ENCODE assay signal across 9 cellular contexts in the genomic region with DNA sequence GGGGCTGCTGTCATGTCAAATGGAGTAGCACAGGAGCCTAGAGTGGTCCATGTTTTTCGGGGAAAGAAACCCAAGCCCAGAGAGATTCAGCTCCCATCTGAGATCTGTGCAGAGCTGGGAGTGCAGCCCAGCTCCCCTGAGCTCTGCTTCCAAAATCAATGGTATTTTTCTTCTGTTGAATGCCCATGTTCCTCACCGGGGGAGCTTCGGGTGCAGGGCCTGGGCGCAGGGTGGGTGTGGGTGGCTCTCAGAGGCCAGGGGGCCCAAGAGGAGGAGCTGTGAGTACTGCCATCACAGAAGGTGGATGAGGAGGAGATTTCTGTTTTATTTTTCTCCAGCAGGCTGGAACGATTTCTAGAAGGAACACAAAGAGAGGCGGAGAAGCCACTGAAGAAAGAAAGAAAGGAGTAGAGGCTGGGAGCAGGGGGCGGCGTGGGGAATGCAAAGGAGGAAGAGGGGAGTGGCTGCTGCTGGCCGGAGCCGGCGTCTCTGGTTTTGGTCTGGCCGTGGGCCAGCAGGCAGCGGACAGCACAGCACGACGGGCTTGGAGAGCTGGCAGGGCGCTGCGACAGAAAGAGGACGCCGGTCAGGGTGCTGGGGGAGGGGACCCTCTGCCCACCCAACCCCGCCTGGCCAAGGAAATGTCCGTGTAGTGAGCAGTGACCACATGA.
DNase-seq lines count a peak whose midpoint lies in the region; ATAC-seq and TF ChIP-seq lines count a peak whose summit lies in the region.
"Had no signal": no experiment of that assay in that cellular context is flagged by ENCODE, and none has a peak within 500 bp of the region (broad histone marks: within the 10 kb centered on the region; RNA-seq: fewer than 3 reads in every experiment).

No MANE protein-coding gene starts in this region.

- peak overlapping the region; percentile 80 for H3K27ac ChIP-seq in stomach smooth muscle (ENCODE audit: low read length)

- H3K36me3 ChIP-seq in stomach smooth muscle (ENCODE audit: control insufficient read depth in 2 of 2, insufficient read depth in 2 of 2, low read length in 2 of 2), result no peaks in the 10 kb centered on the region

- no peak overlapping the region for H3K4me3 Mint-ChIP-seq in stimulated activated naive CD8-positive, alpha-beta T cell treated with anti-CD3 and anti-CD28 coated beads, Interleukin-15, amount 100 ng/mL, for 72 hours

- peaks cover 6 to 8% of the 10 kb centered on the region in 2 donors for H3K9me3 Mint-ChIP-seq in stimulated activated naive CD8-positive, alpha-beta T cell treated with anti-CD3 and anti-CD28 coated beads, Interleukin-15, amount 100 ng/mL, for 72 hours

- H3K9ac ChIP-seq in stomach smooth muscle (ENCODE audit: low read length in 2 of 2), result peak overlapping the region; percentile 31 to 51

- H3K4me3 ChIP-seq in HFF-Myc (replicated peaks; ENCODE audit: low read depth, low read length) (0 out of 2 replicates have a peak overlapping the region, but pooled peaks have one; percentile 5), astrocyte of the spinal cord (ENCODE audit: low read depth, low read length) (peak overlapping the region; percentile 6), stomach smooth muscle (ENCODE audit: low read length in 2 of 2) (peak overlapping the region; percentile 47 to 60)

- H3K4me1 Mint-ChIP-seq in stimulated activated naive CD8-positive, alpha-beta T cell treated with anti-CD3 and anti-CD28 coated beads, Interleukin-15, amount 100 ng/mL, for 72 hours, result peaks cover 18% of the 10 kb centered on the region

- H3K9me3 ChIP-seq in stomach smooth muscle (ENCODE audit: control insufficient read depth in 2 of 2, low read length in 2 of 2), result no peaks in the 10 kb centered on the region

- H3K27me3 Mint-ChIP-seq in stimulated activated naive CD8-positive, alpha-beta T cell treated with anti-CD3 and anti-CD28 coated beads, Interleukin-15, amount 100 ng/mL, for 72 hours, result peaks cover 53% of the 10 kb centered on the region

- no peak for ATAC-seq in GM19023 (IDR thresholded peaks at IDR 0.05; ENCODE audit: unreplicated experiment)
- no peak for ATAC-seq in stimulated activated naive CD8-positive, alpha-beta T cell treated with anti-CD3 and anti-CD28 coated beads, Interleukin-15, amount 100 ng/mL, for 72 hours

- peaks cover 35% of the 10 kb centered on the region for H3K4me1 ChIP-seq in stomach smooth muscle (ENCODE audit: control insufficient read depth, insufficient read depth, low read length)

- H3K27me3 ChIP-seq in stomach smooth muscle (ENCODE audit: control insufficient read depth in 1 of 2, insufficient read depth in 2 of 2, low read length in 2 of 2), result no peaks in the 10 kb centered on the region

- DNase-seq in HFF-Myc (ENCODE audit: extremely low read depth, low read depth), result no peak
- DNase-seq in astrocyte of the spinal cord (ENCODE audit: low read depth, low spot score), result peak; percentile 64
- DNase-seq in islet precursor cell, result peak; percentile 54
- DNase-seq in Kasumi-1 (lab: John Stamatoyannopoulos, UW), result no peak
- DNase-seq in NCI-H128 (lab: John Stamatoyannopoulos, UW; ENCODE audit: unreplicated experiment), result no peak
- DNase-seq in stimulated activated naive CD8-positive, alpha-beta T cell treated with anti-CD3 and anti-CD28 coated beads, Interleukin-15, amount 100 ng/mL, for 72 hours, result no peak
- DNase-seq: T-helper 9 cell had no signal

- no peak overlapping the region for H3K27ac Mint-ChIP-seq in stimulated activated naive CD8-positive, alpha-beta T cell treated with anti-CD3 and anti-CD28 coated beads, Interleukin-15, amount 100 ng/mL, for 72 hours

- TF ChIP-seq CTCF in HFF-Myc (IDR thresholded peaks at IDR 0.05; ENCODE audit: low read depth, low read length, missing control alignments) (no peak), astrocyte of the spinal cord (IDR thresholded peaks at IDR 0.05; ENCODE audit: low read depth, low read length) (no peak)

- in situ Hi-C loops in astrocyte of the spinal cord (cut with HindIII; ENCODE audit: low sequenced_read_pairs), result no loop called here

Comparison
In these comparisons a context has a peak if more than half of its experiments do, and no peak if none do; other contexts are left out.
1. DNase-seq: peak in astrocyte of the spinal cord (single experiment) and islet precursor cell (single experiment); none in HFF-Myc (single experiment), Kasumi-1 (0 of 2), NCI-H128 (single experiment) and stimulated activated naive CD8-positive, alpha-beta T cell treated with anti-CD3 and anti-CD28 coated beads, Interleukin-15, amount 100 ng/mL, for 72 hours (0 of 2).
2. Peak in every context shown above with its lines, with median percentiles within 50 percentile points of each other: H3K4me3 ChIP-seq.